11 cellular contexts compared by ENCODE assay signal in the genomic region with DNA sequence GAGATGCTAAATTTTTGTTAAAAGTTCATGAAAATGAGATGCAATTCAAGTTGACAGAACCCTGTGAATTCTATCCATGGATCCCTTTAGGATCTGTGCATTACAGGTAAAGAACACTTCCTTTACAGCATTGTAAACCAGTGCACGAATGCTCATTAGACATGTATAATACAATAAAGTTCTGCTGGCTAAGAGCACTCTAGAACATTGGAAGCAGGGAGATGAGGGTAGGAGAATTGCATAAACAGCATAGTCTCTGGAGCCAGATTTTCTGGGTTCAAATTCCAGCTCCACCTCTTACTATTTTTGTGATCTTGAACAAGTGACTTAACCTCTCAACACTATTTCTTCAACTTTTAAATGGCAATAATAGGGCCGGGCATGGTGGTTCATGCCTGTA.
A peak's percentile ranks its signal among the peaks of the same experiment; 100 is the strongest.
DNase-seq lines count a peak whose midpoint lies in the region; ATAC-seq and TF ChIP-seq lines count a peak whose summit lies in the region.
"Had no signal": no experiment of that assay in that cellular context is flagged by ENCODE, and none has a peak within 500 bp of the region (broad histone marks: within the 10 kb centered on the region; RNA-seq: fewer than 3 reads in every experiment).

No MANE protein-coding gene starts in this region.

- 93% methylated on average over 2 of the region's 2 CpGs for WGBS in smooth muscle cell (ENCODE audit: low lambda C conversion rate)

- H3K9ac ChIP-seq in mucosa of rectum (ENCODE audit: low read depth in 1 of 2, low read length in 2 of 2) (no peak overlapping the region), smooth muscle cell (ENCODE audit: low read depth) (no peak overlapping the region)

- H3F3A ChIP-seq in smooth muscle cell (ENCODE audit: low read depth): no peaks in the 10 kb centered on the region

- H3K4me2 ChIP-seq in smooth muscle cell: no peak overlapping the region
- H3K4me2 ChIP-seq in osteoblast (ENCODE audit: insufficient read depth, low read length): no peak overlapping the region

- H3K27ac ChIP-seq in RWPE2 (ENCODE audit: poor library complexity, severe bottlenecking) (peak overlapping the region; percentile 64), foreskin keratinocyte (peak overlapping the region; percentile 15), mucosa of rectum (ENCODE audit: low read depth in 2 of 2, low read length in 2 of 2) (peak overlapping the region; percentile 43 to 53), smooth muscle cell (ENCODE audit: low read depth) (no peak overlapping the region), osteoblast (ENCODE audit: low read depth, low read length) (no peak overlapping the region)
- H3K27ac ChIP-seq: C4-2B had no signal

- H3K4me1 ChIP-seq in RWPE2 (ENCODE audit: insufficient read depth, poor library complexity, severe bottlenecking) (peaks cover 28% of the 10 kb centered on the region), foreskin keratinocyte (peaks cover 24% of the 10 kb centered on the region), mucosa of rectum (ENCODE audit: control insufficient read depth in 2 of 2, insufficient read depth in 2 of 2, low read length in 2 of 2) (peaks cover 3 to 8% of the 10 kb centered on the region in 2 donors), smooth muscle cell (ENCODE audit: low read depth) (no peaks in the 10 kb centered on the region), osteoblast (ENCODE audit: insufficient read depth, low read length) (no peaks in the 10 kb centered on the region)
- H3K4me1 ChIP-seq: Caco-2 had no signal

- H3K27me3 ChIP-seq in RWPE2 (ENCODE audit: insufficient read depth, poor library complexity, severe bottlenecking) (no peaks in the 10 kb centered on the region), foreskin keratinocyte (no peaks in the 10 kb centered on the region), mucosa of rectum (ENCODE audit: control insufficient read depth in 2 of 2, insufficient read depth in 2 of 2, low read length in 2 of 2) (no peaks in the 10 kb centered on the region), smooth muscle cell (ENCODE audit: low read depth) (peaks cover 28% of the 10 kb centered on the region), osteoblast (ENCODE audit: insufficient read depth, low read length) (no peaks in the 10 kb centered on the region)

- no peak overlapping the region for H3K4me3 ChIP-seq in RWPE2 (ENCODE audit: severe bottlenecking)
- no peak overlapping the region for H3K4me3 ChIP-seq in mucosa of rectum (ENCODE audit: low read length in 2 of 2)
- H3K4me3 ChIP-seq in smooth muscle cell: no peak overlapping the region
- no peak overlapping the region for H3K4me3 ChIP-seq in osteoblast (ENCODE audit: insufficient read depth, low read length)

- H3K79me2 ChIP-seq in smooth muscle cell (ENCODE audit: low read depth) (no peaks in the 10 kb centered on the region), osteoblast (ENCODE audit: insufficient read depth, low read length) (no peaks in the 10 kb centered on the region)

- H2AFZ ChIP-seq in smooth muscle cell (ENCODE audit: low read depth) (no peak overlapping the region), osteoblast (ENCODE audit: low read length) (no peak overlapping the region)

- no peaks in the 10 kb centered on the region for H3K9me3 ChIP-seq in RWPE2 (ENCODE audit: severe bottlenecking)
- no peaks in the 10 kb centered on the region for H3K9me3 ChIP-seq in mucosa of rectum (ENCODE audit: control insufficient read depth in 2 of 2, low read length in 2 of 2)
- H3K9me3 ChIP-seq in smooth muscle cell (replicated peaks; ENCODE audit: low read depth): no peaks in the 10 kb centered on the region
- H3K9me3 ChIP-seq in osteoblast (ENCODE audit: low read depth, low read length): peaks cover 3% of the 10 kb centered on the region
- H3K9me3 ChIP-seq: Caco-2 had no signal

- no peak for ATAC-seq in RWPE2 (ENCODE audit: low read depth)
- no peak for ATAC-seq in foreskin keratinocyte

- H4K20me1 ChIP-seq in smooth muscle cell (ENCODE audit: low read depth) (no peaks in the 10 kb centered on the region), osteoblast (ENCODE audit: insufficient read depth, low read length) (no peaks in the 10 kb centered on the region)

- no peak for DNase-seq in RWPE2 (ENCODE audit: low spot score)
- DNase-seq in foreskin keratinocyte: no peak
- no peak for DNase-seq in LoVo (ENCODE audit: low spot score)
- no peak for DNase-seq in smooth muscle cell (lab: John Stamatoyannopoulos, UW; ENCODE audit: unreplicated experiment)
- no peak for DNase-seq in osteoblast (ENCODE audit: insufficient read length, low spot score, missing footprints)
- DNase-seq: AML-193; Caco-2; CD4-positive, alpha-beta T cell; H9 had no signal

- H3K36me3 ChIP-seq in RWPE2 (ENCODE audit: low read depth) (no peaks in the 10 kb centered on the region), mucosa of rectum (ENCODE audit: control insufficient read depth in 2 of 2, insufficient read depth in 2 of 2, low read length in 2 of 2) (no peaks in the 10 kb centered on the region), smooth muscle cell (ENCODE audit: low read depth) (no peaks in the 10 kb centered on the region), osteoblast (ENCODE audit: insufficient read depth, low read length) (no peaks in the 10 kb centered on the region)

- TF ChIP-seq CTCF in RWPE2 (IDR thresholded peaks at IDR 0.05; ENCODE audit: poor library complexity, severe bottlenecking) (no peak), foreskin keratinocyte (conservative IDR thresholded peaks at IDR 0.05) (no peak), smooth muscle cell (IDR thresholded peaks at IDR 0.05; ENCODE audit: borderline replicate concordance, insufficient read depth, poor library complexity, severe bottlenecking) (no peak), osteoblast (IDR thresholded peaks at IDR 0.05; ENCODE audit: extremely low read depth, low read depth, low read length) (no peak)

Comparison
In these comparisons a context has a peak if more than half of its experiments do, and no peak if none do; other contexts are left out.
1. H3K27ac ChIP-seq: peak in RWPE2 (single experiment), foreskin keratinocyte (single experiment) and mucosa of rectum (2 of 2); none in smooth muscle cell (single experiment) and osteoblast (single experiment).